ENCODE assay signal across 8 cellular contexts in the genomic region with DNA sequence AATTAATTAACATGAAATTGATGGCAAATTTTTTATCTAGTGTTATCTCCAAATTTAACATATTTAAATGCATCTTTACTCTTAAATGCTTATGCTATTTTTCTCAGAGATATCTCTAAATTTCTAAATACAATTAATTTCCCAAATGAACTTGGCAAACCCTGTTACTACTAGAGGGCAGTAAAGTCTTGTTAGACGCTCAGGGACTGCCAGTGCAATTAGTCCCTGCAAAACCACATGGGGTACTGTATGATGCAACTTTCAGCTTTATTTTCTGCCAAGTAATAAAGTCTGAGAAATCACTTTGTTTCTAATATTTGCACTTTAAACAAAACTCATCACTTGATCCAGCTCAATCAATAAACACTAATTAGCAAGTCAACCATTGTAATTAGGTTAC.
DNase-seq lines count a peak whose midpoint lies in the region; FAIRE-seq and TF ChIP-seq lines count a peak whose summit lies in the region.
"Had no signal": no experiment of that assay in that cellular context is flagged by ENCODE, and none has a peak within 500 bp of the region (broad histone marks: within the 10 kb centered on the region; RNA-seq: fewer than 3 reads in every experiment).

No MANE protein-coding gene starts in this region.

- H3K4me1 Mint-ChIP-seq in astrocyte (ENCODE audit: low read depth, unreplicated experiment) (peaks cover 7% of the 10 kb centered on the region), osteocyte (ENCODE audit: unreplicated experiment) (peaks cover 4% of the 10 kb centered on the region)

- FAIRE-seq in astrocyte (lab: Jason Lieb, UNC): no peak

- H3K27me3 Mint-ChIP-seq in astrocyte (ENCODE audit: low read depth, unreplicated experiment): no peaks in the 10 kb centered on the region
- H3K27me3 Mint-ChIP-seq in osteocyte (ENCODE audit: unreplicated experiment): peaks cover 46% of the 10 kb centered on the region

- H3K36me3 Mint-ChIP-seq in astrocyte (ENCODE audit: low read depth, unreplicated experiment) (no peaks in the 10 kb centered on the region), osteocyte (ENCODE audit: unreplicated experiment) (no peaks in the 10 kb centered on the region)

- no peaks in the 10 kb centered on the region for H3K79me2 ChIP-seq in astrocyte (ENCODE audit: insufficient read depth, low read length)

- no peaks in the 10 kb centered on the region for H3K9me3 Mint-ChIP-seq in astrocyte (ENCODE audit: unreplicated experiment)
- H3K9me3 Mint-ChIP-seq in osteocyte (ENCODE audit: unreplicated experiment): no peaks in the 10 kb centered on the region

- H3K9me3 ChIP-seq in astrocyte (ENCODE audit: insufficient read depth, low read depth, low read length): no peaks in the 10 kb centered on the region

- no peaks in the 10 kb centered on the region for H3K36me3 ChIP-seq in astrocyte (ENCODE audit: insufficient read depth, low read length)

- TF ChIP-seq CTCF in astrocyte (IDR thresholded peaks at IDR 0.05; ENCODE audit: insufficient read depth, low read depth, low read length): no peak
- peak; percentile 21 for TF ChIP-seq CTCF in osteocyte (IDR thresholded peaks at IDR 0.05)

- peak overlapping the region; percentile 88 for H3K27ac Mint-ChIP-seq in astrocyte (ENCODE audit: unreplicated experiment)
- no peak overlapping the region for H3K27ac Mint-ChIP-seq in osteocyte (ENCODE audit: unreplicated experiment)

- H4K20me1 ChIP-seq in astrocyte (ENCODE audit: insufficient read depth, low read length): no peaks in the 10 kb centered on the region

- CTCF ChIA-PET in HEK293T (lab: Yijun Ruan, JAX): interaction anchor here (0.8 to 2.4 kb wide), 2 partner anchors 13 to 77 kb away, joined by 5 to 9 read pairs; no protein-coding TSS in a partner anchor

- H2AFZ ChIP-seq in astrocyte (ENCODE audit: low read depth, low read length): no peak overlapping the region

- no peak overlapping the region for H3K27ac ChIP-seq in astrocyte (ENCODE audit: low read depth, low read length)

- H3K4me3 Mint-ChIP-seq in astrocyte (ENCODE audit: unreplicated experiment) (no peak overlapping the region), osteocyte (ENCODE audit: unreplicated experiment) (no peak overlapping the region)

- H3K9ac ChIP-seq in astrocyte (ENCODE audit: low read length): no peak overlapping the region

- H3K4me2 ChIP-seq in astrocyte (ENCODE audit: low read length): no peak overlapping the region

- in situ Hi-C loops in ACHN (cut with HindIII; ENCODE audit: low pct_ligation_motif_present, low pct_unique_long_range_greater_than_20kb, low sequenced_read_pairs): no loop called here

- POLR2A ChIA-PET in HEK293T (lab: Yijun Ruan, JAX): interaction anchor here (1.0 to 2.3 kb wide), 2 partner anchors 13 to 76 kb away, joined by 3 to 25 read pairs; a partner anchor contains a TSS

- no peak overlapping the region for H3K4me3 ChIP-seq in astrocyte (ENCODE audit: insufficient read depth, low read depth, low read length)

- H3K27me3 ChIP-seq in astrocyte (ENCODE audit: insufficient read depth, low read length): no peaks in the 10 kb centered on the region

- peak; percentile 38 for DNase-seq in HEK293T (ENCODE audit: extremely low spot score)
- peak; percentile 77 for DNase-seq in NCI-H2107 treated with DMSO at 0.1 percent for 48 hours (lab: John Stamatoyannopoulos, UW; ENCODE audit: unreplicated experiment)
- DNase-seq in astrocyte (ENCODE audit: low read depth): no peak
- no peak for DNase-seq in osteocyte (ENCODE audit: extremely low spot score, unreplicated experiment)
- no peak for DNase-seq in kidney glomerular epithelial cell (lab: John Stamatoyannopoulos, UW)
- no peak for DNase-seq in ACHN
- no peak for DNase-seq in activated CD8-positive, alpha-beta memory T cell treated with anti-CD3 and anti-CD28 coated beads, Interleukin-2, amount 50 U/mL, for 48 hours
- DNase-seq: NCI-H146 had no signal

- H3K4me1 ChIP-seq in astrocyte (ENCODE audit: insufficient read depth, low read length): no peaks in the 10 kb centered on the region

TF ChIP-seq in HEK293T, 16 proteins besides CTCF, POLR2A, EP300 and RAD21:
- TF ChIP-seq HDGF (IDR thresholded peaks at IDR 0.05; ENCODE audit: borderline replicate concordance): no peak
- no peak for TF ChIP-seq LEF1 (IDR thresholded peaks at IDR 0.05; ENCODE audit: borderline replicate concordance)
- no peak for TF ChIP-seq TARDBP (IDR thresholded peaks at IDR 0.05)
- TF ChIP-seq ZNF384 (IDR thresholded peaks at IDR 0.05): no peak

Comparison
In these comparisons a context has a peak if more than half of its experiments do, and no peak if none do; other contexts are left out.
1. DNase-seq: peak in HEK293T (single experiment) and NCI-H2107 treated with DMSO at 0.1 percent for 48 hours (single experiment); none in astrocyte (single experiment), osteocyte (single experiment), kidney glomerular epithelial cell (single experiment), ACHN (single experiment) and activated CD8-positive, alpha-beta memory T cell treated with anti-CD3 and anti-CD28 coated beads, Interleukin-2, amount 50 U/mL, for 48 hours (single experiment).